ENCODE assay signal across 25 cellular contexts in the genomic region with DNA sequence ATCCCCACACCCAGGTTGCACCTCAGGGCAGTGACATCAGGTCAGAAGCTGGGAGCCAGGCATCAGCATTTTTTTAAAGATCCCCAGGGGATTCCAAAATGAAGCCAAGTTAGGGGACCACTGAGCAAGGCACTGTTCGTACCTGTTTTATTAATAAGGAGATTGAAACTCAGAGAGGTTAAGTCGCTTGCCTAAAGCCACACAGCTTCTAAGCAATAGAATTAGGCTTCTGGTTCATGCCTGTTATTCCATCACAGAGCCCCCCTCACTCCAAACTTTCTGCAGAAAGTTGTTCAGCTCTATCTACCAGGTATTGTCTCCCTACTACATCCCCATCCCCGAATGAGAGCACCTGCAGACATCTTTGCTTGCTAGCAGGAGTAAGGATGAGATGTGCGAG. TPM values are rescaled to one million over a fixed set of nuclear protein-coding genes. Genes with fewer than 3 reads are reported as not detected.
DNase-seq lines count a peak whose midpoint lies in the region; ATAC-seq, FAIRE-seq and TF ChIP-seq lines count a peak whose summit lies in the region.
"Had no signal": no experiment of that assay in that cellular context is flagged by ENCODE, and none has a peak within 500 bp of the region (broad histone marks: within the 10 kb centered on the region; RNA-seq: fewer than 3 reads in every experiment).

No MANE protein-coding gene starts in this region.

- peak overlapping the region in 4 of 5 experiments; percentile 62 to 98 (median 92) for H3K27ac Mint-ChIP-seq in brain
- H3K27ac Mint-ChIP-seq: B cell, IgD-negative memory B cell had no signal

- 50% methylated on average over 4 of the region's 4 CpGs for WGBS in A549 (ENCODE audit: missing lambda C conversion rate)
- 69 to 81% (median 78%) methylated on average over 4 of the region's 4 CpGs for WGBS in psoas muscle, 3 donors

- CTCF ChIA-PET in A549 (lab: Yijun Ruan, JAX) (interaction anchor here (0.7 to 1.3 kb wide), 2 partner anchors 14 to 37 kb away, joined by 4 read pairs; no protein-coding TSS in a partner anchor), HEK293 (lab: Yijun Ruan, JAX) (no interaction called here)

- no peak for FAIRE-seq in A549 (lab: Jason Lieb, UNC)
- FAIRE-seq: A204.1, GM12878, GM18507, GM19239, H1 had no signal

- no peak for TF ChIP-seq POLR2A in A549 (IDR thresholded peaks at IDR 0.05; ENCODE audit: low read length)

- H3K36me3 Mint-ChIP-seq in brain, result no peaks in the 10 kb centered on the region
- H3K36me3 Mint-ChIP-seq: CD4-positive, CD25-positive, alpha-beta regulatory T cell; IgD-negative memory B cell had no signal

- H3K27me3 Mint-ChIP-seq in brain, result no peaks in the 10 kb centered on the region
- H3K27me3 Mint-ChIP-seq: CD4-positive, CD25-positive, alpha-beta regulatory T cell had no signal

- H3K36me3 ChIP-seq in HEK293 (ENCODE audit: control insufficient read depth in 2 of 2, insufficient read depth in 1 of 2, low read length in 2 of 2) (no peaks in the 10 kb centered on the region), psoas muscle (ENCODE audit: insufficient read depth in 1 of 2, low read depth in 1 of 2) (no peaks in the 10 kb centered on the region)

- H3K4me1 ChIP-seq in A549, result no peaks in the 10 kb centered on the region
- no peaks in the 10 kb centered on the region for H3K4me1 ChIP-seq in HEK293 (ENCODE audit: control insufficient read depth, insufficient read depth, low read length)
- H3K4me1 ChIP-seq in psoas muscle, result peaks cover 80% of the 10 kb centered on the region

- H3K4me1 Mint-ChIP-seq in brain, result peaks cover 98% of the 10 kb centered on the region
- H3K4me1 Mint-ChIP-seq: CD4-positive, CD25-positive, alpha-beta regulatory T cell had no signal

- no peak overlapping the region for H3K4me3 ChIP-seq in A549
- no peak overlapping the region for H3K4me3 ChIP-seq in HEK293 (ENCODE audit: low read depth, low read length)
- H3K4me3 ChIP-seq in psoas muscle, result no peak overlapping the region
- H3K4me3 ChIP-seq: GM12878 had no signal

- POLR2A ChIA-PET in A549 (lab: Yijun Ruan, JAX) (no interaction called here), HEK293 (lab: Yijun Ruan, JAX) (no interaction called here)

- no peak for TF ChIP-seq RAD21 in A549 (conservative IDR thresholded peaks at IDR 0.05 in 1 of 2, IDR thresholded peaks at IDR 0.05 in 1 of 2)

- intact Hi-C loops in psoas muscle (cut with DNase I), result no loop called here

- no peak overlapping the region for H3K4me2 ChIP-seq in A549

- H3K27ac ChIP-seq in A549, result no peak overlapping the region
- H3K27ac ChIP-seq in HEK293 (ENCODE audit: extremely low read depth, low read depth, low read length), result no peak overlapping the region
- peak overlapping the region; percentile 80 for H3K27ac ChIP-seq in psoas muscle
- H3K27ac ChIP-seq: RWPE1 had no signal

- no peak for TF ChIP-seq EP300 in A549 (IDR thresholded peaks at IDR 0.05)

- H3K9me3 ChIP-seq in A549 (no peaks in the 10 kb centered on the region), HEK293 (ENCODE audit: control insufficient read depth, insufficient read depth, low read depth, low read length) (no peaks in the 10 kb centered on the region), psoas muscle (no peaks in the 10 kb centered on the region)

- H3K27me3 ChIP-seq in psoas muscle (ENCODE audit: insufficient read depth in 3 of 3, low read length in 2 of 3), result no peaks in the 10 kb centered on the region

- ATAC-seq in A549 (no peak), psoas muscle (no peak), GM18868 (IDR thresholded peaks at IDR 0.05; ENCODE audit: unreplicated experiment) (no peak), HG02973 (IDR thresholded peaks at IDR 0.05; ENCODE audit: unreplicated experiment) (no peak)
- ATAC-seq: GM12878, HCT116 had no signal

- no peak overlapping the region for H3K4me3 Mint-ChIP-seq in brain
- H3K4me3 Mint-ChIP-seq: B cell; CD4-positive, CD25-positive, alpha-beta regulatory T cell; IgD-negative memory B cell had no signal

- no peak for TF ChIP-seq CTCF in A549 (IDR thresholded peaks at IDR 0.05)
- no peak for TF ChIP-seq CTCF in HEK293 (tag by site-specific recombination; IDR thresholded peaks at IDR 0.05)
- no peak for TF ChIP-seq CTCF in brain (conservative IDR thresholded peaks at IDR 0.05)
- TF ChIP-seq CTCF in psoas muscle (IDR thresholded peaks at IDR 0.05), result no peak

- H3K9me3 Mint-ChIP-seq in brain, result no peaks in the 10 kb centered on the region
- H3K9me3 Mint-ChIP-seq: CD4-positive, CD25-positive, alpha-beta regulatory T cell; IgD-negative memory B cell had no signal

- DNase-seq in A549 (ENCODE audit: low read depth in 1 of 2, low spot score in 1 of 2) (no peak), psoas muscle (no peak), GM19238 (ENCODE audit: insufficient read length, low spot score) (no peak), NK-92 (lab: John Stamatoyannopoulos, UW; ENCODE audit: unreplicated experiment) (no peak)
- DNase-seq: CD4-positive, CD25-positive, alpha-beta regulatory T cell; DMS79 treated with DMSO at 0.1 percent for 48 hours; Karpas-422; MV-4-11; NCI-H1105 treated with DMSO at 0.1 percent for 48 hours; NCI-H2029 treated with DMSO at 0.1 percent for 48 hours; NCI-H524 treated with DMSO at 0.1 percent for 48 hours; SIG-M5 had no signal

TF ChIP-seq in A549, 52 proteins besides CTCF, POLR2A, EP300 and RAD21:
- peak; percentile 40 for TF ChIP-seq ZFP36 (IDR thresholded peaks at IDR 0.05; ENCODE audit: borderline replicate concordance, partially characterized antibody)
- no peak for TF ChIP-seq SREBF2 (IDR thresholded peaks at IDR 0.05)
- TF ChIP-seq HOXB13 (CRISPR knock-in tag; IDR thresholded peaks at IDR 0.05; ENCODE audit: low read depth), result no peak

TF ChIP-seq in HEK293, 187 proteins besides CTCF, POLR2A, EP300 and RAD21:
- TF ChIP-seq ZNF777 (tag by site-specific recombination; IDR thresholded peaks at IDR 0.05; ENCODE audit: borderline replicate concordance), result no peak
- no peak for TF ChIP-seq ZNF211 (tag by site-specific recombination; IDR thresholded peaks at IDR 0.05; ENCODE audit: low read depth)
- peak; percentile 57; the same call in 1 of the 2 replicates for TF ChIP-seq ZNF768 (tag by site-specific recombination; IDR thresholded peaks at IDR 0.05)

RNA-seq across cellular contexts. Expression of gene KCNN3, which starts 28.7 kb away (rescaled TPM):
- polyA plus RNA-seq in A549 (2011; rRNA removed), result 0.03 and 0.08 TPM in 2 replicates
- polyA plus RNA-seq in A549 (2012; cell fraction: cytosol; rRNA removed), result 0.03 and 0.05 TPM in 2 replicates
- 0.01 and 0.06 TPM in 2 replicates for polyA plus RNA-seq in A549 (2012; cell fraction: nucleus; rRNA removed)
- polyA plus RNA-seq in A549 (2017; fragmentation: RNase III; extraction: RNeasy Plus Mini Kit Qiagen cat#74134 plus additional on column Dnase treatment), result 0.01 to 0.04 TPM in 2 of 3 replicates, not detected in the other
- polyA minus RNA-seq in A549 (2011; rRNA and poly(A)+ RNA removed), result 0.17 and 0.24 TPM in 2 replicates
- 5.1 TPM for polyA plus RNA-seq in brain (ENCODE audit: insufficient read depth, low read depth, low replicate concordance)
- total RNA-seq in psoas muscle, result 10 to 100 TPM; 11.8 to 60.9 (median 17.4) TPM
- polyA plus RNA-seq in psoas muscle, result 1 to 10 TPM; 2.5 to 7.5 (median 3.7) TPM
- polyA plus RNA-seq: CD4-positive, CD25-positive, alpha-beta regulatory T cell had no signal
